5 cellular contexts compared by ENCODE assay signal in the genomic region with DNA sequence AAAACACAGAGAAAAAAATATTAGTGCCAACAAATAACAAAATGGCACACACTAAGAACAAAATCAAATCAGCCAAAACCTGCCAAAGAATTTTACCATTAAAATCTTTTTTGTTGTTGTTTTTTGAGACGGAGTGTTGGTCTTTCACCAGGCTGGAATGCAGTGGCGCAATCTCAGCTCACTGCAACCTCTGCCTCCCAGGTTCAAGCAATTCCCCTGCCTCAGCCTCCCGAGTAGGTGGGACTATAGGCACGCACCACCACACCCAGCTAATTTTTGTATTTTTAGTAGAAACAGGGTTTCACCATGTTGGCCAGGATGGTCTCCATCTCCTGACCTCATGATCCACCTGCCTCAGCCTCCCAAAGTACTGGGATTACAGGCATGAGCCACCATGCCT. TPM values are rescaled to one million over a fixed set of nuclear protein-coding genes. Genes with fewer than 3 reads are reported as not detected.
DNase-seq lines count a peak whose midpoint lies in the region; ATAC-seq and TF ChIP-seq lines count a peak whose summit lies in the region.
"Not testable (repeated sequence)": the region's sequence is repeated elsewhere in the genome, so short reads cannot be mapped to it uniquely, and the experiment has no call there.

No MANE protein-coding gene starts in this region.

- H3K27ac ChIP-seq in GM23338 (ENCODE audit: low read depth) (peak overlapping the region; percentile 55; the same call in 1 of the 2 replicates), HUES48 (ENCODE audit: low read depth, low read length) (peak overlapping the region; percentile 75)
- not testable (repeated sequence) for H3K27ac ChIP-seq in iPS-20b (ENCODE audit: low read length)

- not testable (repeated sequence) for H3K9me3 Mint-ChIP-seq in GM23338, WTC11

- peak overlapping the region; percentile 56 for H3K4me2 ChIP-seq in GM23338

- peaks cover 18% of the 10 kb centered on the region for H3K4me1 ChIP-seq in GM23338 (ENCODE audit: insufficient read depth)
- H3K4me1 ChIP-seq in HUES48 (ENCODE audit: control insufficient read depth, insufficient read depth, low read length), result peaks cover 29% of the 10 kb centered on the region
- H3K4me1 ChIP-seq in iPS-20b (ENCODE audit: insufficient read depth, low read length), result not testable (repeated sequence)

- H3K27me3 Mint-ChIP-seq in GM23338 (ENCODE audit: insufficient read depth, low read depth, poor library complexity); WTC11 (ENCODE audit: low read depth): not testable (repeated sequence)

- POLR2A ChIA-PET in WTC11 (lab: Charles Lee), result interaction anchor here (1.2 kb wide), 1 partner anchor 9 kb away, joined by 5 read pairs; no protein-coding TSS in a partner anchor

- CTCF ChIA-PET in WTC11 (lab: Charles Lee), result not testable (repeated sequence)

- not testable (repeated sequence) for H3K79me2 ChIP-seq in GM23338 (replicated peaks; ENCODE audit: insufficient read depth)

- peak; percentile 31 for ATAC-seq in GM23338
- not testable (repeated sequence) for ATAC-seq in WTC11

- H3F3A ChIP-seq in GM23338 (replicated peaks; ENCODE audit: low read depth), result not testable (repeated sequence)

- H4K20me1 ChIP-seq in GM23338 (replicated peaks; ENCODE audit: insufficient read depth), result peaks cover 11% of the 10 kb centered on the region

- H3K4me3 ChIP-seq in GM23338 (peak overlapping the region; percentile 14; the same call in 1 of the 2 replicates), iPS-20b (ENCODE audit: low read length) (0 out of 2 replicates have a peak overlapping the region, but pooled peaks have one; percentile 10)
- not testable (repeated sequence) for H3K4me3 ChIP-seq in HUES48 (ENCODE audit: low read depth, low read length)

- not testable (repeated sequence) for H3K9me2 ChIP-seq in GM23338 (ENCODE audit: insufficient read depth)

- TF ChIP-seq CTCF in GM23338 (conservative IDR thresholded peaks at IDR 0.05; ENCODE audit: low read depth in 2 of 2); WTC11 (IDR thresholded peaks at IDR 0.05): not testable (repeated sequence)

- H3K4me3 Mint-ChIP-seq in GM23338, WTC11: not testable (repeated sequence)

- H3K27ac Mint-ChIP-seq in GM23338 (peak overlapping the region; percentile 79; the same call in 1 of the 2 replicates), WTC11 (0 out of 2 replicates have a peak overlapping the region, but pooled peaks have one; percentile 43)

- H3K4me1 Mint-ChIP-seq in GM23338 (peaks cover 21% of the 10 kb centered on the region), WTC11 (peaks cover 14% of the 10 kb centered on the region)

- H3K36me3 ChIP-seq in GM23338 (ENCODE audit: insufficient read depth), result peaks cover 12% of the 10 kb centered on the region
- peaks cover 72% of the 10 kb centered on the region for H3K36me3 ChIP-seq in HUES48 (ENCODE audit: control insufficient read depth, insufficient read depth, low read length)
- H3K36me3 ChIP-seq in iPS-20b (ENCODE audit: insufficient read depth, low read depth, low read length), result peaks cover 75% of the 10 kb centered on the region

- H3K27me3 ChIP-seq in GM23338 (ENCODE audit: insufficient read depth); HUES48 (ENCODE audit: control insufficient read depth, insufficient read depth, low read length); iPS-20b (ENCODE audit: insufficient read depth, low read length): not testable (repeated sequence)

- not testable (repeated sequence) for H3K9ac ChIP-seq in HUES48 (ENCODE audit: low read depth, low read length); iPS-20b (ENCODE audit: low read depth, low read length)

- H3K36me3 Mint-ChIP-seq in GM23338 (ENCODE audit: low read depth) (peaks cover 53% of the 10 kb centered on the region), WTC11 (peaks cover 26% of the 10 kb centered on the region)

- not testable (repeated sequence) for H3K9me3 ChIP-seq in HUES48 (ENCODE audit: control insufficient read depth, insufficient read depth, low read length); iPS-20b (ENCODE audit: insufficient read depth, low read depth, low read length)

- DNase-seq in GM23338 (ENCODE audit: low spot score); WTC11 (ENCODE audit: low spot score): not testable (repeated sequence)
- peak; percentile 3 for DNase-seq in amniotic epithelial cell (ENCODE audit: low read depth)

- H2AFZ ChIP-seq in GM23338, result not testable (repeated sequence)

RNA-seq across cellular contexts. Expression of a gene that starts 8.3 kb away (rescaled TPM):
- 4.2 and 8.2 TPM in 2 replicates for total RNA-seq in GM23338 (2014; rRNA removed; shearing (Covaris generic))
- polyA plus RNA-seq in GM23338 (2016; fragmentation: Nextera tagmentation; extraction: Ambion mirVana), result 1.4 and 2.2 TPM in 2 replicates
- total RNA-seq in WTC11 (2021), result 4.2 to 6.3 TPM (median 6.1 TPM) in 3 replicates

RNA-seq across cellular contexts. Expression of a gene that starts 35.5 kb away (rescaled TPM):
- 61.8 and 74.4 TPM in 2 replicates for total RNA-seq in GM23338 (2014; rRNA removed; shearing (Covaris generic))
- 26.5 and 35.8 TPM in 2 replicates for polyA plus RNA-seq in GM23338 (2016; fragmentation: Nextera tagmentation; extraction: Ambion mirVana)
- total RNA-seq in WTC11 (2021), result 69.1 to 75.6 TPM (median 72.0 TPM) in 3 replicates
